In genomic region chr7:82257118-82257695, GRCh38 we compare ENCODE assay signal across 24 cellular contexts.
DNase-seq lines count a peak whose midpoint lies in the region; TF ChIP-seq lines count a peak whose summit lies in the region.
"Had no signal": no experiment of that assay in that cellular context is flagged by ENCODE, and none has a peak within 500 bp of the region (broad histone marks: within the 10 kb centered on the region; RNA-seq: fewer than 3 reads in every experiment).

No MANE protein-coding gene starts in this region.

- H3K27me3 ChIP-seq in neural cell (ENCODE audit: insufficient read depth, low read depth, low read length) = no peaks in the 10 kb centered on the region
- H3K27me3 ChIP-seq: cardiac muscle cell, foreskin keratinocyte, hepatocyte had no signal

- TF ChIP-seq EP300 in neural cell (conservative IDR thresholded peaks at IDR 0.05; ENCODE audit: poor library complexity, severe bottlenecking) = no peak

- H3K9me2 ChIP-seq in neural cell (ENCODE audit: insufficient read depth, low read length) = no peaks in the 10 kb centered on the region

- no peak overlapping the region for H3K9ac ChIP-seq in neural cell (ENCODE audit: low read length)

- no peaks in the 10 kb centered on the region for H3F3A ChIP-seq in neural cell (ENCODE audit: insufficient read depth, low read length, poor library complexity, severe bottlenecking)

- DNase-seq in NCI-H1417 (lab: John Stamatoyannopoulos, UW) = peak in 2 of 3 experiments; percentile 45 to 80
- no peak for DNase-seq in NCI-H1417 treated with DMSO at 0.1 percent for 48 hours (lab: John Stamatoyannopoulos, UW)
- peak; percentile 58 for DNase-seq in NCI-H1694 treated with DMSO at 0.1 percent for 48 hours (lab: John Stamatoyannopoulos, UW)
- peak; percentile 17 for DNase-seq in astrocyte of the hippocampus (ENCODE audit: low read depth, low spot score)
- no peak for DNase-seq in AG08395 (ENCODE audit: low spot score)
- no peak for DNase-seq in effector CD8-positive, alpha-beta T cell (lab: John Stamatoyannopoulos, UW)
- no peak for DNase-seq in dedifferentiated amniotic fluid mesenchymal stem cell (ENCODE audit: extremely low spot score)
- DNase-seq: 8988T; activated CD4-positive, alpha-beta T cell treated with anti-CD3 and anti-CD28 coated beads for 1 hour; activated T-cell treated with anti-CD3 and anti-CD28 coated beads, Interleukin-2, amount 50 U/mL, for 1 hour; DMS79; foreskin keratinocyte; HCEC 1CT; IMR-90; NCI-H2029; NCI-H82; OCI-M1; stimulated activated CD4-positive, alpha-beta T cell treated with anti-CD3 and anti-CD28 coated beads, Interleukin-2, amount 100 ng/mL, for 48 hours; stimulated activated naive B cell treated with anti-CD40 and anti-IgM and Interleukin-4, amounts not matched to agents 10 μg/mL and 1 μg/mL and 100 μg/mL, for 72 hours had no signal

- H3K4me2 ChIP-seq in neural cell (ENCODE audit: low read length) = no peak overlapping the region
- H3K4me2 ChIP-seq: hepatocyte had no signal

- no peaks in the 10 kb centered on the region for H4K20me1 ChIP-seq in neural cell (ENCODE audit: insufficient read depth)

- H3K4me3 ChIP-seq in neural cell (ENCODE audit: low read length) = no peak overlapping the region
- H3K4me3 ChIP-seq: cardiac muscle cell, hepatocyte, skin epidermis had no signal

- no peaks in the 10 kb centered on the region for H3K79me2 ChIP-seq in neural cell (replicated peaks; ENCODE audit: insufficient read depth, low read length)
- H3K79me2 ChIP-seq: hepatocyte had no signal

- H3K27ac ChIP-seq in neural cell (ENCODE audit: low read length) = peak overlapping the region; percentile 38
- H3K27ac ChIP-seq: cardiac muscle cell, epithelial cell of prostate, foreskin keratinocyte, hepatocyte, skin epidermis had no signal

- no peak overlapping the region for H2AFZ ChIP-seq in neural cell (ENCODE audit: low read depth, low read length)
- H2AFZ ChIP-seq: hepatocyte had no signal

- H3K36me3 ChIP-seq in neural cell (ENCODE audit: insufficient read depth, low read length) = no peaks in the 10 kb centered on the region
- H3K36me3 ChIP-seq: cardiac muscle cell had no signal

- TF ChIP-seq CTCF in neural cell (IDR thresholded peaks at IDR 0.05; ENCODE audit: poor library complexity, severe bottlenecking) = no peak

- TF ChIP-seq RAD21 in neural cell (conservative IDR thresholded peaks at IDR 0.05) = no peak

- no peaks in the 10 kb centered on the region for H3K9me3 ChIP-seq in neural cell (ENCODE audit: low read length)

TF ChIP-seq in neural cell, 6 proteins besides CTCF, POLR2A, EP300 and RAD21:
- TF ChIP-seq POLR2AphosphoS5 (IDR thresholded peaks at IDR 0.05) = no peak
- TF ChIP-seq REST (IDR thresholded peaks at IDR 0.05; ENCODE audit: borderline replicate concordance) = no peak
- no peak for TF ChIP-seq MXI1 (conservative IDR thresholded peaks at IDR 0.05; ENCODE audit: poor library complexity, severe bottlenecking)
- TF ChIP-seq SMC3 (conservative IDR thresholded peaks at IDR 0.05; ENCODE audit: poor library complexity) = no peak
- no peak for TF ChIP-seq EZH2 (IDR thresholded peaks at IDR 0.05; ENCODE audit: borderline replicate concordance, insufficient read depth, low read length, poor library complexity, severe bottlenecking)
- no peak for TF ChIP-seq TAF1 (IDR thresholded peaks at IDR 0.05; ENCODE audit: low read depth)

Comparison
In these comparisons a context has a peak if more than half of its experiments do, and no peak if none do; other contexts are left out.
1. DNase-seq: peak in NCI-H1417 (2 of 3), NCI-H1694 treated with DMSO at 0.1 percent for 48 hours (single experiment) and astrocyte of the hippocampus (single experiment); none in NCI-H1417 treated with DMSO at 0.1 percent for 48 hours (single experiment), AG08395 (single experiment), effector CD8-positive, alpha-beta T cell (single experiment) and dedifferentiated amniotic fluid mesenchymal stem cell (single experiment).